In genomic region chr17:59427996-59428395, GRCh38 we compare ENCODE assay signal across 1 cellular context.
TF ChIP-seq lines count a peak whose summit lies in the region.

No MANE protein-coding gene starts in this region.

TF ChIP-seq in IMR-90, 13 proteins besides CTCF, POLR2A, EP300 and RAD21:
- TF ChIP-seq CEBPB (IDR thresholded peaks at IDR 0.05; ENCODE audit: low read depth, low read length), result no peak
- no peak for TF ChIP-seq SMC3 (IDR thresholded peaks at IDR 0.05; ENCODE audit: low read depth, low read length)
- TF ChIP-seq MAZ (IDR thresholded peaks at IDR 0.05; ENCODE audit: borderline replicate concordance, low read depth, low read length), result no peak
- TF ChIP-seq RFX5 (IDR thresholded peaks at IDR 0.05; ENCODE audit: low read depth, low read length), result no peak
- TF ChIP-seq, protein P1, sequence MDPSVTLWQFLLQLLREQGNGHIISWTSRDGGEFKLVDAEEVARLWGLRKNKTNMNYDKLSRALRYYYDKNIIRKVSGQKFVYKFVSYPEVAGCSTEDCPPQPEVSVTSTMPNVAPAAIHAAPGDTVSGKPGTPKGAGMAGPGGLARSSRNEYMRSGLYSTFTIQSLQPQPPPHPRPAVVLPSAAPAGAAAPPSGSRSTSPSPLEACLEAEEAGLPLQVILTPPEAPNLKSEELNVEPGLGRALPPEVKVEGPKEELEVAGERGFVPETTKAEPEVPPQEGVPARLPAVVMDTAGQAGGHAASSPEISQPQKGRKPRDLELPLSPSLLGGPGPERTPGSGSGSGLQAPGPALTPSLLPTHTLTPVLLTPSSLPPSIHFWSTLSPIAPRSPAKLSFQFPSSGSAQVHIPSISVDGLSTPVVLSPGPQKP (IDR thresholded peaks at IDR 0.05; ENCODE audit: borderline replicate concordance, low read depth, low read length), result no peak
- no peak for TF ChIP-seq MAFK (IDR thresholded peaks at IDR 0.05; ENCODE audit: low read depth, low read length)
